In the genomic region with DNA sequence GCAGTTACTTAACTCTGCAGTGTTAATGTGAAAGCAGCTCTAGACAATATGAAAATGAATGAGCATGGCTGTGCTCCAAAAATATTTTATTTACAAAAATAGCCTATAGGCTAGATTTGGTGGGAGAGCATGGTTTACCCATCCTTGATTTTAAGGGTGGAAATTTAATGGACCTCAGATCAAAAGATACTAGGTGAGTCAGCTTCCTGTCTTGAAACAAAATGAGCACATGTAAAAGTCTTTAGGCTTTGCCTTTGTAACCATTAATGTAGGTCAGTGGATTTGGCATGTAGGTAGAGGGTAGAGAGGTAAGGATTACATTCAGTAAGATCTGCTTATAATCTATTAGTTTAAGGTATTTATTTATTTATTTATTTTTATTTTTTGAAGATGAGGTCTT, we compare ENCODE assay signal across 28 cellular contexts.
DNase-seq lines count a peak whose midpoint lies in the region; ATAC-seq and TF ChIP-seq lines count a peak whose summit lies in the region.
"Had no signal": no experiment of that assay in that cellular context is flagged by ENCODE, and none has a peak within 500 bp of the region (broad histone marks: within the 10 kb centered on the region; RNA-seq: fewer than 3 reads in every experiment).

No MANE protein-coding gene starts in this region.

- intact Hi-C loops in heart right ventricle (cut with DNase I), result loop anchor here in 2 of 10 donors (10.0 kb wide), 2 partner anchors 50 to 70 kb away; no protein-coding TSS in a partner anchor

- H3K4me1 ChIP-seq in SK-N-SH (ENCODE audit: control insufficient read depth in 1 of 2, insufficient read depth in 2 of 2, low read depth in 1 of 2, low read length in 1 of 2) (no peaks in the 10 kb centered on the region), heart right ventricle (peaks cover 0 to under 1% (median 0%) of the 10 kb centered on the region in 9 donors)

- no peaks in the 10 kb centered on the region for H3K9me2 ChIP-seq in SK-N-SH

- no peak overlapping the region for H3K4me2 ChIP-seq in SK-N-SH

- H4K20me1 ChIP-seq in SK-N-SH (ENCODE audit: insufficient read depth), result no peaks in the 10 kb centered on the region

- POLR2A ChIA-PET in SK-N-SH (lab: Yijun Ruan, JAX), result no interaction called here

- no peak overlapping the region for H3K9ac ChIP-seq in SK-N-SH

- no peaks in the 10 kb centered on the region for H3K79me2 ChIP-seq in SK-N-SH (ENCODE audit: insufficient read depth)

- no peak overlapping the region for H2AFZ ChIP-seq in SK-N-SH (ENCODE audit: low read depth)

- CTCF ChIA-PET in SK-N-SH (lab: Yijun Ruan, JAX), result no interaction called here

- peak; percentile 65 for DNase-seq in A172 (ENCODE audit: low spot score)
- DNase-seq in H4 (ENCODE audit: low spot score), result peak; percentile 8
- peak; percentile 8 for DNase-seq in RPMI7951 (ENCODE audit: low read depth)
- DNase-seq in fibroblast of villous mesenchyme (ENCODE audit: low read depth), result peak; percentile 36
- DNase-seq in SK-N-SH, result no peak
- DNase-seq in heart right ventricle, result no peak
- DNase-seq in SK-N-DZ (ENCODE audit: low spot score), result no peak
- DNase-seq: activated CD4-positive, alpha-beta T cell treated with anti-CD3 and anti-CD28 coated beads for 48 hours; activated effector memory CD4-positive, alpha-beta T cell treated with Interleukin-2 at 50 U/mL for 16 hours; AML-193; CD4-positive, CD25-positive, alpha-beta regulatory T cell; DND-41; effector CD4-positive, alpha-beta T cell; H7; mesenchymal stem cell; posterior cingulate gyrus; right cardiac atrium; SHP77; stimulated activated CD4-positive, alpha-beta T cell treated with anti-CD3 and anti-CD28 coated beads, Interleukin-1b, Interleukin-23, amount 100 ng/mL, for 48 hours; stimulated activated naive CD8-positive, alpha-beta T cell treated with anti-CD3 and anti-CD28 coated beads, Interleukin-15, Interleukin-2, amounts not matched to agents 100 U/mL and 50 U/mL, for 24 hours had no signal

- H3K36me3 ChIP-seq in SK-N-SH (replicated peaks in 1 of 2; ENCODE audit: control insufficient read depth in 1 of 2, insufficient read depth in 2 of 2, low read length in 1 of 2) (no peaks in the 10 kb centered on the region), heart right ventricle (no peaks in the 10 kb centered on the region)
- H3K36me3 ChIP-seq: cardiac muscle cell, thoracic aorta had no signal

- H3K27ac ChIP-seq in SK-N-SH (ENCODE audit: low read depth in 2 of 2, low read length in 1 of 2) (no peak overlapping the region), heart right ventricle (no peak overlapping the region)
- H3K27ac ChIP-seq: thoracic aorta, VCaP had no signal

- H3K4me3 ChIP-seq in fibroblast of villous mesenchyme (ENCODE audit: low read depth, low read length) (no peak overlapping the region), SK-N-SH (ENCODE audit: low read depth in 2 of 2, low read length in 1 of 2) (no peak overlapping the region), heart right ventricle (no peak overlapping the region)
- H3K4me3 ChIP-seq: cardiac muscle cell, smooth muscle cell, thoracic aorta had no signal

- H3K27me3 ChIP-seq in SK-N-SH (ENCODE audit: insufficient read depth) (no peaks in the 10 kb centered on the region), heart right ventricle (no peaks in the 10 kb centered on the region)
- H3K27me3 ChIP-seq: cardiac muscle cell had no signal

- no peak for TF ChIP-seq RAD21 in SK-N-SH (IDR thresholded peaks at IDR 0.05; ENCODE audit: low read length)

- no peaks in the 10 kb centered on the region for H3K9me3 ChIP-seq in SK-N-SH
- H3K9me3 ChIP-seq in heart right ventricle, result no peaks in the 10 kb centered on the region
- H3K9me3 ChIP-seq: thoracic aorta had no signal

- TF ChIP-seq CTCF in fibroblast of villous mesenchyme (IDR thresholded peaks at IDR 0.05; ENCODE audit: insufficient read depth, low read depth, low read length), result no peak
- TF ChIP-seq CTCF in SK-N-SH (IDR thresholded peaks at IDR 0.05), result no peak
- TF ChIP-seq CTCF in heart right ventricle (IDR thresholded peaks at IDR 0.05), result no peak

- TF ChIP-seq EP300 in SK-N-SH (IDR thresholded peaks at IDR 0.05; ENCODE audit: borderline replicate concordance in 1 of 2, low read depth in 1 of 2, low read length in 1 of 2), result no peak

- H3F3A ChIP-seq in SK-N-SH (replicated peaks; ENCODE audit: insufficient read depth), result no peaks in the 10 kb centered on the region

- ATAC-seq in GM18867 (IDR thresholded peaks at IDR 0.05; ENCODE audit: unreplicated experiment), result no peak
- ATAC-seq in heart right ventricle, result no peak
- ATAC-seq: activated naive CD4-positive, alpha-beta T cell treated with anti-CD3 and anti-CD28 coated beads, Interleukin-2, amount 50 U/mL, for 72 hours; HepG2; left lobe of liver; right cardiac atrium; stimulated activated naive CD8-positive, alpha-beta T cell treated with anti-CD3 and anti-CD28 coated beads, Interleukin-15, Interleukin-2, amounts not matched to agents 100 U/mL and 50 U/mL, for 24 hours had no signal

TF ChIP-seq in SK-N-SH, 30 proteins besides CTCF, POLR2A, EP300 and RAD21:
- TF ChIP-seq FOXJ3 (CRISPR knock-in tag; IDR thresholded peaks at IDR 0.05), result no peak
- no peak for TF ChIP-seq POLR2AphosphoS5 (IDR thresholded peaks at IDR 0.05; ENCODE audit: low read depth, low read length)
- TF ChIP-seq CHD2 (IDR thresholded peaks at IDR 0.05; ENCODE audit: low read length, partially characterized antibody), result no peak
- TF ChIP-seq TCF12 (IDR thresholded peaks at IDR 0.05), result no peak
- no peak for TF ChIP-seq EZH2phosphoT487 (IDR thresholded peaks at IDR 0.05; ENCODE audit: borderline replicate concordance, low read depth)
- no peak for TF ChIP-seq YY1 (IDR thresholded peaks at IDR 0.05; ENCODE audit: low read depth)
- TF ChIP-seq, protein P1, sequence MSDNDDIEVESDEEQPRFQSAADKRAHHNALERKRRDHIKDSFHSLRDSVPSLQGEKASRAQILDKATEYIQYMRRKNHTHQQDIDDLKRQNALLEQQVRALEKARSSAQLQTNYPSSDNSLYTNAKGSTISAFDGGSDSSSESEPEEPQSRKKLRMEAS (IDR thresholded peaks at IDR 0.05; ENCODE audit: low read depth), result no peak
- no peak for TF ChIP-seq RFX5 (IDR thresholded peaks at IDR 0.05; ENCODE audit: low read length)
- no peak for TF ChIP-seq NRF1 (IDR thresholded peaks at IDR 0.05; ENCODE audit: low read depth, low read length)
- TF ChIP-seq MEF2A (IDR thresholded peaks at IDR 0.05; ENCODE audit: borderline replicate concordance, low read depth), result no peak
- TF ChIP-seq, protein P2, sequence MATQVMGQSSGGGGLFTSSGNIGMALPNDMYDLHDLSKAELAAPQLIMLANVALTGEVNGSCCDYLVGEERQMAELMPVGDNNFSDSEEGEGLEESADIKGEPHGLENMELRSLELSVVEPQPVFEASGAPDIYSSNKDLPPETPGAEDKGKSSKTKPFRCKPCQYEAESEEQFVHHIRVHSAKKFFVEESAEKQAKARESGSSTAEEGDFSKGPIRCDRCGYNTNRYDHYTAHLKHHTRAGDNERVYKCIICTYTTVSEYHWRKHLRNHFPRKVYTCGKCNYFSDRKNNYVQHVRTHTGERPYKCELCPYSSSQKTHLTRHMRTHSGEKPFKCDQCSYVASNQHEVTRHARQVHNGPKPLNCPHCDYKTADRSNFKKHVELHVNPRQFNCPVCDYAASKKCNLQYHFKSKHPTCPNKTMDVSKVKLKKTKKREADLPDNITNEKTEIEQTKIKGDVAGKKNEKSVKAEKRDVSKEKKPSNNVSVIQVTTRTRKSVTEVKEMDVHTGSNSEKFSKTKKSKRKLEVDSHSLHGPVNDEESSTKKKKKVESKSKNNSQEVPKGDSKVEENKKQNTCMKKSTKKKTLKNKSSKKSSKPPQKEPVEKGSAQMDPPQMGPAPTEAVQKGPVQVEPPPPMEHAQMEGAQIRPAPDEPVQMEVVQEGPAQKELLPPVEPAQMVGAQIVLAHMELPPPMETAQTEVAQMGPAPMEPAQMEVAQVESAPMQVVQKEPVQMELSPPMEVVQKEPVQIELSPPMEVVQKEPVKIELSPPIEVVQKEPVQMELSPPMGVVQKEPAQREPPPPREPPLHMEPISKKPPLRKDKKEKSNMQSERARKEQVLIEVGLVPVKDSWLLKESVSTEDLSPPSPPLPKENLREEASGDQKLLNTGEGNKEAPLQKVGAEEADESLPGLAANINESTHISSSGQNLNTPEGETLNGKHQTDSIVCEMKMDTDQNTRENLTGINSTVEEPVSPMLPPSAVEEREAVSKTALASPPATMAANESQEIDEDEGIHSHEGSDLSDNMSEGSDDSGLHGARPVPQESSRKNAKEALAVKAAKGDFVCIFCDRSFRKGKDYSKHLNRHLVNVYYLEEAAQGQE (IDR thresholded peaks at IDR 0.05; ENCODE audit: low read depth, low read length), result no peak

Comparison
In these comparisons a context has a peak if more than half of its experiments do, and no peak if none do; other contexts are left out.
1. DNase-seq: peak in A172 (single experiment), H4 (single experiment), RPMI7951 (single experiment) and fibroblast of villous mesenchyme (single experiment); none in SK-N-SH (single experiment), heart right ventricle (0 of 2) and SK-N-DZ (single experiment).